Comparison of ENCODE assay signal across 24 cellular contexts in genomic region chr16:85267414-85267945, GRCh38.
DNase-seq lines count a peak whose midpoint lies in the region; ATAC-seq, FAIRE-seq and TF ChIP-seq lines count a peak whose summit lies in the region.
"Had no signal": no experiment of that assay in that cellular context is flagged by ENCODE, and none has a peak within 500 bp of the region (broad histone marks: within the 10 kb centered on the region; RNA-seq: fewer than 3 reads in every experiment).

No MANE protein-coding gene starts in this region.

- H3K36me3 ChIP-seq in BLaER1 (no peaks in the 10 kb centered on the region), HEK293 (ENCODE audit: control insufficient read depth in 2 of 2, insufficient read depth in 1 of 2, low read length in 2 of 2) (no peaks in the 10 kb centered on the region), K562 (ENCODE audit: control insufficient read depth, insufficient read depth, low read length) (no peaks in the 10 kb centered on the region), neural progenitor cell (no peaks in the 10 kb centered on the region)

- no peak for FAIRE-seq in K562 (lab: Jason Lieb, UNC)
- FAIRE-seq: A549, D721Med, GM12878, GM18507 had no signal

- TF ChIP-seq POLR2A in K562 (conservative IDR thresholded peaks at IDR 0.05) = no peak

- peaks cover 5% of the 10 kb centered on the region for H3F3A ChIP-seq in neural progenitor cell (ENCODE audit: low read depth)

- in situ Hi-C loops in K562 (cut with MboI) = no loop called here

- H3K9me3 Mint-ChIP-seq in neural progenitor cell = no peaks in the 10 kb centered on the region
- H3K9me3 Mint-ChIP-seq: CD14-positive monocyte; CD4-positive, alpha-beta T cell; CD8-positive, alpha-beta memory T cell; GM23338; H9; HFFc6 had no signal

- no peak for TF ChIP-seq RAD21 in K562 (CRISPR knock-in tag; conservative IDR thresholded peaks at IDR 0.05 in 1 of 2, IDR thresholded peaks at IDR 0.05 in 1 of 2)

- H3K4me3 Mint-ChIP-seq in neural progenitor cell = peak overlapping the region; percentile 19
- H3K4me3 Mint-ChIP-seq: CD14-positive monocyte; CD4-positive, alpha-beta T cell; CD8-positive, alpha-beta memory T cell; GM23338; H9; HFFc6 had no signal

- H3K27me3 ChIP-seq in BLaER1 (peaks cover 10% of the 10 kb centered on the region), K562 (ENCODE audit: control insufficient read depth in 2 of 2, insufficient read depth in 2 of 2, low read length in 2 of 2) (no peaks in the 10 kb centered on the region), neural progenitor cell (no peaks in the 10 kb centered on the region)

- H3K4me1 ChIP-seq in BLaER1 (peaks cover 95% of the 10 kb centered on the region), HEK293 (ENCODE audit: control insufficient read depth, insufficient read depth, low read length) (no peaks in the 10 kb centered on the region), K562 (replicated peaks in 1 of 2; ENCODE audit: control insufficient read depth in 2 of 2, insufficient read depth in 2 of 2, low read length in 2 of 2) (peaks cover 6 to 44% of the 10 kb centered on the region in 2 experiments; a peak in 4 of 5 replicates), neural progenitor cell (peaks cover 18% of the 10 kb centered on the region)
- H3K4me1 ChIP-seq: A549 had no signal

- H3K27ac Mint-ChIP-seq in neural progenitor cell = no peak overlapping the region
- H3K27ac Mint-ChIP-seq: CD14-positive monocyte; CD4-positive, alpha-beta T cell; CD8-positive, alpha-beta memory T cell; GM23338; HFFc6 had no signal

- CTCF ChIA-PET in HEK293 (lab: Yijun Ruan, JAX) (interaction anchor here (0.5 to 3.9 kb wide), 7 partner anchors 9 to 154 kb away, joined by 3 to 18 read pairs (median 4); no protein-coding TSS in a partner anchor), K562 (lab: Yijun Ruan, JAX; ENCODE audit: low intra/inter-chr PET ratio) (no interaction called here)

- H3K4me1 Mint-ChIP-seq in neural progenitor cell = peaks cover 53% of the 10 kb centered on the region
- H3K4me1 Mint-ChIP-seq: CD8-positive, alpha-beta memory T cell had no signal

- TF ChIP-seq EP300 in K562 (IDR thresholded peaks at IDR 0.05; ENCODE audit: low read length) = no peak

- H3K27ac ChIP-seq in BLaER1 (peak overlapping the region; percentile 56; the same call in 1 of the 2 replicates), HEK293 (ENCODE audit: extremely low read depth, low read depth, low read length) (no peak overlapping the region), K562 (ENCODE audit: extremely low read depth, low read depth, low read length) (no peak overlapping the region), neural progenitor cell (no peak overlapping the region)
- H3K27ac ChIP-seq: A549 had no signal

- no peak for DNase-seq in K562 (ENCODE audit: extremely low read depth in 1 of 4, low spot score in 3 of 4)
- no peak for DNase-seq in neural progenitor cell (ENCODE audit: low spot score)
- no peak for DNase-seq in AG08396 (ENCODE audit: low spot score)
- no peak for DNase-seq in stimulated activated CD4-positive, alpha-beta T cell treated with anti-CD3 and anti-CD28 coated beads, Interleukin-2, amount 100 ng/mL, for 24 hours
- DNase-seq: 8988T; ACHN; CD4-positive, alpha-beta T cell; CD8-positive, alpha-beta memory T cell; DMS 273 treated with DMSO at 0.1 percent for 48 hours; DMS79; EL; GDM1; H9; HFFc6 had no signal

- H4K20me1 ChIP-seq in BLaER1 (no peaks in the 10 kb centered on the region), K562 (replicated peaks; ENCODE audit: control insufficient read depth, insufficient read depth, low read length) (peaks cover 74% of the 10 kb centered on the region), neural progenitor cell (ENCODE audit: low read depth) (peaks cover 5% of the 10 kb centered on the region)

- peaks cover 18% of the 10 kb centered on the region for H3K27me3 Mint-ChIP-seq in neural progenitor cell (ENCODE audit: insufficient read depth, low read depth)

- no peaks in the 10 kb centered on the region for H3K9me1 ChIP-seq in K562 (ENCODE audit: control insufficient read depth, insufficient read depth, low read length)

- POLR2A ChIA-PET in HEK293 (lab: Yijun Ruan, JAX) = no interaction called here
- POLR2A ChIA-PET in K562 (lab: Yijun Ruan, JAX) = interaction anchor here (0.5 to 1.5 kb wide), 5 partner anchors 12 to 1402 kb away, joined by 3 to 7 read pairs (median 4); no protein-coding TSS in a partner anchor

- H2AFZ ChIP-seq in K562 (ENCODE audit: low read depth, low read length) (no peak overlapping the region), neural progenitor cell (replicated peaks) (no peak overlapping the region)
- H2AFZ ChIP-seq: GM23338 had no signal

- peaks cover 4% of the 10 kb centered on the region for H3K36me3 Mint-ChIP-seq in neural progenitor cell
- H3K36me3 Mint-ChIP-seq: CD14-positive monocyte; CD8-positive, alpha-beta memory T cell had no signal

- H3K9ac ChIP-seq in BLaER1 = no peak overlapping the region
- no peak overlapping the region for H3K9ac ChIP-seq in K562 (ENCODE audit: insufficient read depth in 1 of 2, low read depth in 2 of 2, low read length in 2 of 2)
- no peak overlapping the region for H3K9ac ChIP-seq in neural progenitor cell

- TF ChIP-seq CTCF in HEK293 (tag by site-specific recombination; IDR thresholded peaks at IDR 0.05) = no peak
- TF ChIP-seq CTCF in K562 (IDR thresholded peaks at IDR 0.05 in 2 of 3, conservative IDR thresholded peaks at IDR 0.05 in 1 of 3; ENCODE audit: insufficient read depth in 2 of 3, low read depth in 1 of 3, low read length in 3 of 3) = no peak
- no peak for TF ChIP-seq CTCF in neural progenitor cell (IDR thresholded peaks at IDR 0.05)

- H3K4me2 ChIP-seq in BLaER1 (peak overlapping the region; percentile 96), K562 (ENCODE audit: insufficient read depth, low read length) (no peak overlapping the region), neural progenitor cell (no peak overlapping the region)
- H3K4me2 ChIP-seq: A549, GM23338 had no signal

- BruUV-seq in K562 (replicated peaks; lab: Mats Ljungman, UMichigan) = no TSS peak

- H3K9me3 ChIP-seq in BLaER1 (no peaks in the 10 kb centered on the region), HEK293 (ENCODE audit: control insufficient read depth, insufficient read depth, low read depth, low read length) (no peaks in the 10 kb centered on the region), K562 (replicated peaks; ENCODE audit: control insufficient read depth, insufficient read depth, low read depth, low read length) (no peaks in the 10 kb centered on the region), neural progenitor cell (ENCODE audit: low read depth) (no peaks in the 10 kb centered on the region)
- H3K9me3 ChIP-seq: A549 had no signal

- 57% methylated on average over 9 of the region's 10 CpGs for WGBS in K562 (ENCODE audit: insufficient coverage, low coverage, missing lambda C conversion rate)

- intact Hi-C loops in K562 (cut with micrococcal nuclease) = no loop called here

- H3K4me3 ChIP-seq in BLaER1 = no peak overlapping the region
- H3K4me3 ChIP-seq in HEK293 (ENCODE audit: low read depth, low read length) = no peak overlapping the region
- H3K4me3 ChIP-seq in K562 = no peak overlapping the region
- no peak overlapping the region for H3K4me3 ChIP-seq in neural progenitor cell
- H3K4me3 ChIP-seq: A549, GM12878, GM23338 had no signal

- H3K79me2 ChIP-seq in K562 (ENCODE audit: control insufficient read depth, insufficient read depth, low read length) (no peaks in the 10 kb centered on the region), neural progenitor cell (ENCODE audit: low read depth) (no peaks in the 10 kb centered on the region)

- no peak for ATAC-seq in K562
- no peak for ATAC-seq in GM18502 (IDR thresholded peaks at IDR 0.05; ENCODE audit: poor library complexity, unreplicated experiment)
- ATAC-seq: A549, GM12878, GM23338, HCT116 had no signal

TF ChIP-seq in HEK293, 187 proteins besides CTCF, POLR2A, EP300 and RAD21 (continues in another document):
- no peak for TF ChIP-seq ZNF707 (tag by site-specific recombination; IDR thresholded peaks at IDR 0.05)
- TF ChIP-seq TCF7L2 (IDR thresholded peaks at IDR 0.05; ENCODE audit: borderline replicate concordance, low read depth, low read length) = no peak
- TF ChIP-seq ZFP3 (tag by site-specific recombination; IDR thresholded peaks at IDR 0.05; ENCODE audit: low read depth) = peak; percentile 95
- no peak for TF ChIP-seq KLF17 (tag by site-specific recombination; IDR thresholded peaks at IDR 0.05)
- TF ChIP-seq ZNF664 (tag by site-specific recombination; IDR thresholded peaks at IDR 0.05) = peak; percentile 96
- peak; percentile 82 for TF ChIP-seq SCRT2 (tag by site-specific recombination; IDR thresholded peaks at IDR 0.05)
- TF ChIP-seq ZNF292 (tag by site-specific recombination; IDR thresholded peaks at IDR 0.05; ENCODE audit: borderline replicate concordance, low read depth) = no peak

TF ChIP-seq in K562, 482 proteins besides CTCF, POLR2A, EP300 and RAD21:
- no peak for TF ChIP-seq ZNF589 (CRISPR knock-in tag; IDR thresholded peaks at IDR 0.05; ENCODE audit: low read depth)
- peak; percentile 51 for TF ChIP-seq RBM25 (IDR thresholded peaks at IDR 0.05; ENCODE audit: low read depth, low read length, severe bottlenecking)
